In the genomic region with DNA sequence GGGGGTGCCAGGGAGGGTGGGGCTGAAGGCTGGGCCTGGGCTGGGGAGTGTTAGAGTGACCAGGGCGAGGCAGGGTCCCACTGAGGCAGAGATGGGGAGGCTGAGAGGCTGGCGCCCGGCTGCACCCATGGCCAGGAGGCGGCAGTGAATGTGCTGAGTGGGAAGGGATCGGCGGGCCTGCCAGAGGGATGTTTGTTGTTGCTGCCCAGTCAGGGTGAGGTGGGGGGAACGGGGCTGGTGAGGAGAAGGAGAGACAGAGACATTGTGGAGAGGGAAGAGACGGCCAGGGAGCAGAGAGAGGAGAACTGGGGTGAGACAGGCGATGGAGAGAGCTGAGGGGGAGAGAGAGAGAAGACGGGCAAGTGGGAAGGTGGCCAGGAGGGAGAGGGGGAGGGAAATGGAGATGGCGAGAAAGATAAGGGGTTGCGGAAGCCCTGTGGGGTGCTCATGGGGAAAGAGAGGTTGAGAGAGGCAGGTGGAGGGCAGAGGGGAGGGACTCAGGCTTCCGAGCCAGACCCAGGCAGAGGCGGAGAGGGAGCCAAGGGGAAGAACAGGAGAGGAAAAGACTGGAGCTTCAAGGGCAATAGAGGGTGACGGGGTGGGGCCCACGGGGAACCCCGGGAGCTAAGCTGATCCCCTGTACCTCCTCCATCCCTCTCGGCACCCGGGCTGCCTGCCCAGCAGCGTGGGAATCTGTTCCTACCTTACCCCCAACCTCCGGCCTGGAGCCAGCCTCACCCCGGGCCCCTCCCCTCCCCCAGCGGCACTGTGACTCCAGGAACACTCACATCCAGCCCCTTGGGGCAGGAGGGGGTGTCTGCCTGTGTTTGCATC, we compare ENCODE assay signal across 8 cellular contexts. TPM values are rescaled to one million over a fixed set of nuclear protein-coding genes. Genes with fewer than 3 reads are reported as not detected.
A peak's percentile ranks its signal among the peaks of the same experiment; 100 is the strongest.
DNase-seq lines count a peak whose midpoint lies in the region; ATAC-seq and TF ChIP-seq lines count a peak whose summit lies in the region.

No MANE protein-coding gene starts in this region.

- intact Hi-C loops in left lung (cut with DNase I), result no loop called here

- ATAC-seq in left lung (peak; percentile 50), GM18867 (IDR thresholded peaks at IDR 0.05; ENCODE audit: unreplicated experiment) (no peak), GM21390 (IDR thresholded peaks at IDR 0.05; ENCODE audit: unreplicated experiment) (no peak)
- ATAC-seq in stimulated activated naive CD8-positive, alpha-beta T cell treated with anti-CD3 and anti-CD28 coated beads, Interleukin-15, Interleukin-2, amounts not matched to agents 100 U/mL and 50 U/mL, for 24 hours, result peak; percentile 57

- H3K9me3 ChIP-seq in left lung, result no peaks in the 10 kb centered on the region

- peak overlapping the region; percentile 75 to 90 for H3K27ac ChIP-seq in left lung

- peaks cover 0 to 60% of the 10 kb centered on the region in 2 donors for H3K36me3 ChIP-seq in left lung

- no peak for TF ChIP-seq CTCF in HFFc6 (IDR thresholded peaks at IDR 0.05)
- TF ChIP-seq CTCF in cardiac fibroblast (IDR thresholded peaks at IDR 0.05; ENCODE audit: low read depth, low read length), result no peak
- no peak for TF ChIP-seq CTCF in left lung (IDR thresholded peaks at IDR 0.05)

- peak overlapping the region; percentile 29 to 53 for H3K4me3 ChIP-seq in cardiac fibroblast (replicated peaks in 1 of 2; ENCODE audit: low read depth in 2 of 2, low read length in 2 of 2)
- peak overlapping the region; percentile 49 to 71 for H3K4me3 ChIP-seq in left lung

- H3K36me3 Mint-ChIP-seq in HFFc6 (ENCODE audit: low read depth), result peaks cover 9% of the 10 kb centered on the region

- no peaks in the 10 kb centered on the region for H3K9me3 Mint-ChIP-seq in HFFc6

- peak overlapping the region; percentile 78 for H3K27ac Mint-ChIP-seq in HFFc6

- no peaks in the 10 kb centered on the region for H3K27me3 ChIP-seq in left lung

- peaks cover 14 to 70% of the 10 kb centered on the region in 2 donors for H3K4me1 ChIP-seq in left lung

- no peak for DNase-seq in HFFc6
- peak; percentile 29 for DNase-seq in T-helper 22 cell (ENCODE audit: low read depth)
- DNase-seq in cardiac fibroblast (ENCODE audit: low read depth in 2 of 2), result no peak
- DNase-seq in left lung, result peak; percentile 70 to 85
- peak; percentile 40 for DNase-seq in stimulated activated naive CD8-positive, alpha-beta T cell treated with anti-CD3 and anti-CD28 coated beads, Interleukin-15, Interleukin-2, amounts not matched to agents 100 U/mL and 50 U/mL, for 24 hours
- DNase-seq in NCI-H1048 (lab: John Stamatoyannopoulos, UW), result no peak

- peaks cover 1% of the 10 kb centered on the region; the same call in 1 of the 2 replicates for H3K27me3 Mint-ChIP-seq in HFFc6 (ENCODE audit: insufficient read depth)

- H3K4me3 Mint-ChIP-seq in HFFc6, result peak overlapping the region; percentile 80

- H3K4me1 Mint-ChIP-seq in HFFc6 (ENCODE audit: low read depth), result peaks cover 31% of the 10 kb centered on the region

RNA-seq across cellular contexts. Expression of gene B3GNT8, which starts 0.7 kb away (rescaled TPM):
- total RNA-seq in HFFc6 (2021; fragmentation: NEBNext Ultra II Directional; extraction: Animal tissue kit (Norgen Biotek cat#: 25700)), result 1 to 10 TPM in 3 of 6 experiments, under 1 TPM in 3; 0.47 to 2.1 (median 0.99) TPM
- 10 to 100 TPM; 21.8 to 41.5 TPM for total RNA-seq in left lung

RNA-seq across cellular contexts. Expression of gene DMAC2, which starts 11.8 kb away (rescaled TPM):
- total RNA-seq in HFFc6 (2021; fragmentation: NEBNext Ultra II Directional; extraction: Animal tissue kit (Norgen Biotek cat#: 25700)), result 10 to 100 TPM; 42.8 to 52.2 (median 46.3) TPM
- 10 to 100 TPM; 58.3 to 58.5 TPM for total RNA-seq in left lung

RNA-seq across cellular contexts. Expression of gene ERICH4, which starts 15.1 kb away (rescaled TPM):
- total RNA-seq in HFFc6 (2021; fragmentation: NEBNext Ultra II Directional; extraction: Animal tissue kit (Norgen Biotek cat#: 25700)), result not detected
- total RNA-seq in left lung, result not detected

RNA-seq across cellular contexts. Expression of gene BCKDHA, which starts 30.2 kb away (rescaled TPM):
- total RNA-seq in HFFc6 (2021; fragmentation: NEBNext Ultra II Directional; extraction: Animal tissue kit (Norgen Biotek cat#: 25700)), result 10 to 100 TPM in 3 of 6 experiments, 1 to 10 TPM in 3; 7.8 to 17.6 (median 9.8) TPM
- total RNA-seq in left lung, result 10 to 100 TPM; 12.1 to 17.8 TPM

RNA-seq across cellular contexts. Expression of gene EXOSC5, which starts 30.7 kb away (rescaled TPM):
- total RNA-seq in HFFc6 (2021; fragmentation: NEBNext Ultra II Directional; extraction: Animal tissue kit (Norgen Biotek cat#: 25700)), result 10 to 100 TPM; 16.5 to 23.5 (median 18.1) TPM
- 10 to 100 TPM; 10.3 to 17.4 TPM for total RNA-seq in left lung

Comparison
In these comparisons a context has a peak if more than half of its experiments do, and no peak if none do; other contexts are left out.
1. DNase-seq: peak in T-helper 22 cell (single experiment), left lung (2 of 2) and stimulated activated naive CD8-positive, alpha-beta T cell treated with anti-CD3 and anti-CD28 coated beads, Interleukin-15, Interleukin-2, amounts not matched to agents 100 U/mL and 50 U/mL, for 24 hours (single experiment); none in HFFc6 (single experiment), cardiac fibroblast (0 of 2) and NCI-H1048 (single experiment).
2. ATAC-seq: peak in left lung (single experiment) and stimulated activated naive CD8-positive, alpha-beta T cell treated with anti-CD3 and anti-CD28 coated beads, Interleukin-15, Interleukin-2, amounts not matched to agents 100 U/mL and 50 U/mL, for 24 hours (single experiment); none in GM18867 (single experiment) and GM21390 (single experiment).
3. RNA of gene B3GNT8, which starts 0.7 kb away (total RNA-seq): 21.8 to 41.5 TPM in left lung; 0.47 to 2.1 TPM in HFFc6; every median in the first group is over 4 times any median in the second.